Comparison of ENCODE assay signal across 19 cellular contexts in genomic region chr19:35208121-35208520, GRCh38. TPM values are rescaled to one million over a fixed set of nuclear protein-coding genes. Genes with fewer than 3 reads are reported as not detected.
DNase-seq lines count a peak whose midpoint lies in the region; ATAC-seq and TF ChIP-seq lines count a peak whose summit lies in the region.
"Had no signal": no experiment of that assay in that cellular context is flagged by ENCODE, and none has a peak within 500 bp of the region (broad histone marks: within the 10 kb centered on the region; RNA-seq: fewer than 3 reads in every experiment).

No MANE protein-coding gene starts in this region.

- no peak for TF ChIP-seq CTCF in transverse colon (IDR thresholded peaks at IDR 0.05)
- TF ChIP-seq CTCF in endodermal cell (conservative IDR thresholded peaks at IDR 0.05) = no peak

- no peaks in the 10 kb centered on the region for H3K27me3 Mint-ChIP-seq in activated naive CD4-positive, alpha-beta T cell treated with anti-CD3 and anti-CD28 coated beads, Interleukin-2, amount 10 ng/mL, durations not matched to agents 7 days and 5 days
- H3K27me3 Mint-ChIP-seq in T-helper 17 cell = no peaks in the 10 kb centered on the region
- H3K27me3 Mint-ChIP-seq in central memory CD8-positive, alpha-beta T cell = no peaks in the 10 kb centered on the region
- no peaks in the 10 kb centered on the region for H3K27me3 Mint-ChIP-seq in endodermal cell (ENCODE audit: insufficient read depth)

- H3K36me3 Mint-ChIP-seq in activated naive CD4-positive, alpha-beta T cell treated with anti-CD3 and anti-CD28 coated beads, Interleukin-2, amount 10 ng/mL, durations not matched to agents 7 days and 5 days = peaks cover 18% of the 10 kb centered on the region
- H3K36me3 Mint-ChIP-seq in T-helper 17 cell (ENCODE audit: low read depth) (no peaks in the 10 kb centered on the region), endodermal cell (ENCODE audit: low read depth) (no peaks in the 10 kb centered on the region)
- peaks cover 16% of the 10 kb centered on the region for H3K36me3 Mint-ChIP-seq in central memory CD8-positive, alpha-beta T cell (ENCODE audit: insufficient read depth)

- H3K4me3 ChIP-seq in transverse colon = no peak overlapping the region
- H3K4me3 ChIP-seq in endodermal cell (ENCODE audit: low read length) = no peak overlapping the region
- H3K4me3 ChIP-seq: body of pancreas, esophagus muscularis mucosa had no signal

- peaks cover 8% of the 10 kb centered on the region for H3K9me3 Mint-ChIP-seq in activated naive CD4-positive, alpha-beta T cell treated with anti-CD3 and anti-CD28 coated beads, Interleukin-2, amount 10 ng/mL, durations not matched to agents 7 days and 5 days
- H3K9me3 Mint-ChIP-seq in central memory CD8-positive, alpha-beta T cell = no peaks in the 10 kb centered on the region
- H3K9me3 Mint-ChIP-seq in endodermal cell = no peaks in the 10 kb centered on the region
- H3K9me3 Mint-ChIP-seq: dendritic cell treated with granulocyte-macrophage colony-stimulating factor and Interleukin-4, amounts not matched to agents 40 ng/mL and 50 ng/mL, for 4 days; nephron had no signal

- peak overlapping the region; percentile 14 for H3K4me3 Mint-ChIP-seq in activated naive CD4-positive, alpha-beta T cell treated with anti-CD3 and anti-CD28 coated beads, Interleukin-2, amount 10 ng/mL, durations not matched to agents 7 days and 5 days
- peak overlapping the region; percentile 57 for H3K4me3 Mint-ChIP-seq in T-helper 17 cell
- H3K4me3 Mint-ChIP-seq in central memory CD8-positive, alpha-beta T cell = no peak overlapping the region
- H3K4me3 Mint-ChIP-seq in endodermal cell = no peak overlapping the region
- H3K4me3 Mint-ChIP-seq: dendritic cell treated with granulocyte-macrophage colony-stimulating factor and Interleukin-4, amounts not matched to agents 40 ng/mL and 50 ng/mL, for 4 days; nephron had no signal

- no peaks in the 10 kb centered on the region for H3K9me3 ChIP-seq in T-helper 17 cell (ENCODE audit: control insufficient read depth, low read length, poor library complexity, severe bottlenecking)
- H3K9me3 ChIP-seq in transverse colon = no peaks in the 10 kb centered on the region
- H3K9me3 ChIP-seq in endodermal cell (ENCODE audit: control insufficient read depth, low read length) = no peaks in the 10 kb centered on the region
- H3K9me3 ChIP-seq: body of pancreas, Caco-2, esophagus muscularis mucosa had no signal

- no peaks in the 10 kb centered on the region for H3K27me3 ChIP-seq in transverse colon
- H3K27me3 ChIP-seq in endodermal cell (ENCODE audit: control insufficient read depth, insufficient read depth, low read length, poor library complexity, severe bottlenecking) = no peaks in the 10 kb centered on the region
- H3K27me3 ChIP-seq: body of pancreas had no signal

- DNase-seq in activated naive CD4-positive, alpha-beta T cell treated with anti-CD3 and anti-CD28 coated beads, Interleukin-2, amount 10 ng/mL, durations not matched to agents 7 days and 5 days = no peak
- no peak for DNase-seq in activated naive CD4-positive, alpha-beta T cell treated with anti-CD3 and anti-CD28 coated beads, Interleukin-2, amount 50 U/mL, for 16 hours
- DNase-seq in T-helper 17 cell (no peak), transverse colon (no peak), endodermal cell (no peak), NCI-H774 (lab: John Stamatoyannopoulos, UW) (no peak)
- DNase-seq in central memory CD8-positive, alpha-beta T cell (ENCODE audit: low spot score in 2 of 2) = no peak
- DNase-seq: body of pancreas, NCI-H2171, NCI-H82, RPMI8226, SW 1271 had no signal

- peaks cover 94% of the 10 kb centered on the region for H3K4me1 Mint-ChIP-seq in activated naive CD4-positive, alpha-beta T cell treated with anti-CD3 and anti-CD28 coated beads, Interleukin-2, amount 10 ng/mL, durations not matched to agents 7 days and 5 days
- H3K4me1 Mint-ChIP-seq in T-helper 17 cell = peaks cover 60% of the 10 kb centered on the region
- peaks cover 70% of the 10 kb centered on the region for H3K4me1 Mint-ChIP-seq in central memory CD8-positive, alpha-beta T cell
- H3K4me1 Mint-ChIP-seq in endodermal cell = peaks cover 11% of the 10 kb centered on the region
- H3K4me1 Mint-ChIP-seq: nephron had no signal

- no peak overlapping the region for H3K9ac ChIP-seq in endodermal cell (ENCODE audit: extremely low read depth, low read length, poor library complexity, severe bottlenecking)

- peak overlapping the region in 3 of 4 donors; percentile 60 to 70 (median 62) for H3K27ac ChIP-seq in transverse colon
- no peak overlapping the region for H3K27ac ChIP-seq in endodermal cell (ENCODE audit: low read depth, low read length)
- H3K27ac ChIP-seq: body of pancreas, esophagus muscularis mucosa had no signal

- peaks cover 0 to 44% (median under 1%) of the 10 kb centered on the region in 4 donors for H3K4me1 ChIP-seq in transverse colon
- H3K4me1 ChIP-seq in endodermal cell (ENCODE audit: control insufficient read depth, insufficient read depth, low read length) = no peaks in the 10 kb centered on the region
- H3K4me1 ChIP-seq: Caco-2 had no signal

- in situ Hi-C loops in transverse colon (cut with MboI; ENCODE audit: low pct_ligation_motif_present in 1 of 4, low pct_unique_long_range_greater_than_20kb in 1 of 4, low sequenced_read_pairs in 3 of 4) = no loop called here

- intact Hi-C loops in transverse colon (cut with DNase I; ENCODE audit: low total_unique reads) = no loop called here

- CTCF ChIA-PET in activated naive CD4-positive, alpha-beta T cell treated with anti-CD3 and anti-CD28 coated beads, Interleukin-2, amount 10 ng/mL, durations not matched to agents 7 days and 5 days (lab: Charles Lee) = no interaction called here

- ATAC-seq in T-helper 17 cell (no peak), HG03025 (IDR thresholded peaks at IDR 0.05; ENCODE audit: low FRiP score, unreplicated experiment) (no peak)
- no peak for ATAC-seq in central memory CD8-positive, alpha-beta T cell (replicated peaks; ENCODE audit: extremely low read depth, poor library complexity, severe bottlenecking)
- ATAC-seq: body of pancreas had no signal

- 83 to 96% methylated on average over 4 to 8 of the region's 8 CpGs for WGBS in transverse colon (ENCODE audit: low coverage in 1 of 2), 2 donors
- 86 to 88% methylated on average over 6 to 8 of the region's 8 CpGs for WGBS in endodermal cell (ENCODE audit: insufficient coverage in 1 of 2, insufficient read length in 1 of 2), 2 experiments

- no peak for TF ChIP-seq POLR2A in transverse colon (IDR thresholded peaks at IDR 0.05)

- TF ChIP-seq EP300 in transverse colon (IDR thresholded peaks at IDR 0.05; ENCODE audit: low read depth) = no peak

- H3K36me3 ChIP-seq in transverse colon = no peaks in the 10 kb centered on the region
- no peaks in the 10 kb centered on the region for H3K36me3 ChIP-seq in endodermal cell (ENCODE audit: control insufficient read depth, insufficient read depth, low read length)
- H3K36me3 ChIP-seq: esophagus muscularis mucosa had no signal

- H3K27ac Mint-ChIP-seq in activated naive CD4-positive, alpha-beta T cell treated with anti-CD3 and anti-CD28 coated beads, Interleukin-2, amount 10 ng/mL, durations not matched to agents 7 days and 5 days = peak overlapping the region; percentile 100
- H3K27ac Mint-ChIP-seq in T-helper 17 cell (peak overlapping the region; percentile 99), endodermal cell (no peak overlapping the region)
- peak overlapping the region; percentile 92 for H3K27ac Mint-ChIP-seq in central memory CD8-positive, alpha-beta T cell (ENCODE audit: low read depth)
- H3K27ac Mint-ChIP-seq: dendritic cell treated with granulocyte-macrophage colony-stimulating factor and Interleukin-4, amounts not matched to agents 40 ng/mL and 50 ng/mL, for 4 days; nephron had no signal

RNA-seq across cellular contexts. Expression of gene FAM187B, which starts 20.4 kb away (rescaled TPM):
- total RNA-seq in T-helper 17 cell = not detected
- not detected for total RNA-seq in transverse colon
- not detected for total RNA-seq in endodermal cell
- polyA plus RNA-seq in endodermal cell (2013, experiment 1 of 2) = not detected
- polyA plus RNA-seq in endodermal cell (2013, experiment 2 of 2) = not detected
- total RNA-seq: body of pancreas, Caco-2, esophagus muscularis mucosa, LHCN-M2, lower leg skin had no signal

RNA-seq across cellular contexts. Expression of gene LSR, which starts 40.7 kb away (rescaled TPM):
- total RNA-seq in T-helper 17 cell (10 to 100 TPM; 42.6 to 44.5 TPM), transverse colon (100 to 1,000 TPM; 124 to 484 (median 330) TPM), endodermal cell (100 to 1,000 TPM; 112 to 170 TPM)
- 51.6 TPM for polyA plus RNA-seq in endodermal cell (2013, experiment 1 of 2)
- polyA plus RNA-seq in endodermal cell (2013, experiment 2 of 2) = 36.3 TPM

RNA-seq across cellular contexts. Expression of gene FXYD5, which starts 53.6 kb away (rescaled TPM):
- 100 to 1,000 TPM; 533 to 557 TPM for total RNA-seq in T-helper 17 cell
- 10 to 100 TPM in 2 of 4 donors, 1 to 10 TPM in 2; 2.0 to 57.2 (median 15.1) TPM for total RNA-seq in transverse colon
- total RNA-seq in endodermal cell = 10 to 100 TPM; 24.0 to 29.6 TPM
- polyA plus RNA-seq in endodermal cell (2013, experiment 1 of 2) = 36.6 TPM
- 27.4 TPM for polyA plus RNA-seq in endodermal cell (2013, experiment 2 of 2)

Comparison
In these comparisons a context has a peak if more than half of its experiments do, and no peak if none do; other contexts are left out.
1. H3K4me3 Mint-ChIP-seq: peak in activated naive CD4-positive, alpha-beta T cell treated with anti-CD3 and anti-CD28 coated beads, Interleukin-2, amount 10 ng/mL, durations not matched to agents 7 days and 5 days (single experiment) and T-helper 17 cell (single experiment); none in central memory CD8-positive, alpha-beta T cell (single experiment) and endodermal cell (single experiment).
2. RNA of gene FXYD5, which starts 53.6 kb away (total RNA-seq): 533 to 557 TPM in T-helper 17 cell; 24.0 to 29.6 TPM in endodermal cell and 2.0 to 57.2 TPM in transverse colon; every median in the first group is over 4 times any median in the second.